8 cellular contexts compared by ENCODE assay signal in the genomic region with DNA sequence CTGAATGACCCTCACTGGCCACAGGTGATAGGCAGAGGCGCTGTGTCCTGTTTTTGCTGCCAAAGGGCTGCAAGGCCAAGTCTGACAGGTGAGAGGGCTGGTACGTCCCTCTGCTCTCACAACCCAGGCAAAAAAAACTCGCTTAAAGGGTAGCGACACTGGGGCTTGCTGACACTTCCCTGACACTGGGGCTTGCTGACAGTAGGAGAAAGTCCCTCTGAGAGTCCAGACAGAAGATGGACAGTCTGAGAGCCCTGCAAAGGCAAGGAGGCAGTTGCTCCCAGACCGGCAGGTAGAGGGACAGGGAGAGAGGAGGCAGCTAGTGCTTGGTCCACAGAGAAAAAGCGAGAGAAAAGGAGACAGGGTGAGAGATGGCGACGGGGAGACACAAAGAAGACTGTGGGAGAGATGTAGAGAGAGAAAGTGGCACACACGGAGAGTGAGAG. TPM values are rescaled to one million over a fixed set of nuclear protein-coding genes. Genes with fewer than 3 reads are reported as not detected.
DNase-seq lines count a peak whose midpoint lies in the region; ATAC-seq and TF ChIP-seq lines count a peak whose summit lies in the region.

No MANE protein-coding gene starts in this region.

- no peaks in the 10 kb centered on the region for H3K27me3 ChIP-seq in dorsolateral prefrontal cortex
- H3K27me3 ChIP-seq in mononuclear cell (ENCODE audit: insufficient read depth, low read length): no peaks in the 10 kb centered on the region
- H3K27me3 ChIP-seq in vagina: no peaks in the 10 kb centered on the region

- TF ChIP-seq POLR2A in vagina (IDR thresholded peaks at IDR 0.05): no peak

- H3K27ac ChIP-seq in dorsolateral prefrontal cortex: peak overlapping the region in 57 of 59 donors; percentile 7 to 97 (median 89)
- peak overlapping the region; percentile 70 for H3K27ac ChIP-seq in vagina

- ATAC-seq in SK-N-SH treated with all-trans-retinoic acid at 6 μM for 48 hours (peak; percentile 46), HG02970 (IDR thresholded peaks at IDR 0.05; ENCODE audit: low FRiP score, unreplicated experiment) (no peak), GM19324 (IDR thresholded peaks at IDR 0.05; ENCODE audit: low FRiP score, unreplicated experiment) (no peak)

- H3K4me1 ChIP-seq in mononuclear cell (ENCODE audit: insufficient read depth, low read length) (peaks cover 49% of the 10 kb centered on the region), vagina (peaks cover 53% of the 10 kb centered on the region)

- H3K4me3 ChIP-seq in dorsolateral prefrontal cortex (peak overlapping the region; percentile 61 to 97 (median 88)), mononuclear cell (ENCODE audit: low read length) (peak overlapping the region; percentile 91), vagina (peak overlapping the region; percentile 72 to 76)

- no peaks in the 10 kb centered on the region for H3K36me3 ChIP-seq in vagina

- intact Hi-C loops in dorsolateral prefrontal cortex (cut with DNase I): loop anchor here (2.0 to 5.0 kb wide), 6 partner anchors 61 to 188 kb away; a partner anchor contains a TSS
- intact Hi-C loops in vagina (cut with DNase I): loop anchor here (2.0 to 5.0 kb wide), 2 partner anchors 100 to 186 kb away; no protein-coding TSS in a partner anchor

- H3K9me3 ChIP-seq in mononuclear cell (ENCODE audit: low read depth, low read length) (no peaks in the 10 kb centered on the region), vagina (no peaks in the 10 kb centered on the region)

- peak; percentile 16 for DNase-seq in stimulated activated CD4-positive, alpha-beta T cell treated with anti-CD3 and anti-CD28 coated beads, Interleukin-4, amount 100 ng/mL, for 1 hour
- DNase-seq in stimulated activated CD4-positive, alpha-beta T cell treated with anti-CD3 and anti-CD28 coated beads, Interleukin-1b, Interleukin-23, amount 100 ng/mL, for 48 hours: no peak
- DNase-seq in dorsolateral prefrontal cortex: peak in 2 of 10 donors; percentile 49 to 57
- DNase-seq in vagina (ENCODE audit: extremely low spot score in 2 of 2): no peak

- TF ChIP-seq CTCF in dorsolateral prefrontal cortex (IDR thresholded peaks at IDR 0.05 in 54 of 56, conservative IDR thresholded peaks at IDR 0.05 in 2 of 56; ENCODE audit: low read depth in 1 of 56, partially characterized antibody in 56 of 56): no peak
- TF ChIP-seq CTCF in vagina (IDR thresholded peaks at IDR 0.05): no peak

TF ChIP-seq in SK-N-SH treated with all-trans-retinoic acid at 6 μM for 48 hours, 23 proteins besides CTCF, POLR2A, EP300 and RAD21:
- TF ChIP-seq ARNTL (CRISPR knock-in tag; IDR thresholded peaks at IDR 0.05; ENCODE audit: borderline replicate concordance, low read depth): no peak
- TF ChIP-seq ZC3H10 (CRISPR knock-in tag; IDR thresholded peaks at IDR 0.05): no peak
- no peak for TF ChIP-seq TCF4 (CRISPR knock-in tag; IDR thresholded peaks at IDR 0.05; ENCODE audit: borderline replicate concordance)
- TF ChIP-seq, protein P1, sequence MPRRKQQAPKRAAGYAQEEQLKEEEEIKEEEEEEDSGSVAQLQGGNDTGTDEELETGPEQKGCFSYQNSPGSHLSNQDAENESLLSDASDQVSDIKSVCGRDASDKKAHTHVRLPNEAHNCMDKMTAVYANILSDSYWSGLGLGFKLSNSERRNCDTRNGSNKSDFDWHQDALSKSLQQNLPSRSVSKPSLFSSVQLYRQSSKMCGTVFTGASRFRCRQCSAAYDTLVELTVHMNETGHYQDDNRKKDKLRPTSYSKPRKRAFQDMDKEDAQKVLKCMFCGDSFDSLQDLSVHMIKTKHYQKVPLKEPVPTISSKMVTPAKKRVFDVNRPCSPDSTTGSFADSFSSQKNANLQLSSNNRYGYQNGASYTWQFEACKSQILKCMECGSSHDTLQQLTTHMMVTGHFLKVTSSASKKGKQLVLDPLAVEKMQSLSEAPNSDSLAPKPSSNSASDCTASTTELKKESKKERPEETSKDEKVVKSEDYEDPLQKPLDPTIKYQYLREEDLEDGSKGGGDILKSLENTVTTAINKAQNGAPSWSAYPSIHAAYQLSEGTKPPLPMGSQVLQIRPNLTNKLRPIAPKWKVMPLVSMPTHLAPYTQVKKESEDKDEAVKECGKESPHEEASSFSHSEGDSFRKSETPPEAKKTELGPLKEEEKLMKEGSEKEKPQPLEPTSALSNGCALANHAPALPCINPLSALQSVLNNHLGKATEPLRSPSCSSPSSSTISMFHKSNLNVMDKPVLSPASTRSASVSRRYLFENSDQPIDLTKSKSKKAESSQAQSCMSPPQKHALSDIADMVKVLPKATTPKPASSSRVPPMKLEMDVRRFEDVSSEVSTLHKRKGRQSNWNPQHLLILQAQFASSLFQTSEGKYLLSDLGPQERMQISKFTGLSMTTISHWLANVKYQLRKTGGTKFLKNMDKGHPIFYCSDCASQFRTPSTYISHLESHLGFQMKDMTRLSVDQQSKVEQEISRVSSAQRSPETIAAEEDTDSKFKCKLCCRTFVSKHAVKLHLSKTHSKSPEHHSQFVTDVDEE (CRISPR knock-in tag; IDR thresholded peaks at IDR 0.05): no peak

RNA-seq across cellular contexts. Expression of a gene that starts 0.6 kb away (rescaled TPM):
- total RNA-seq in dorsolateral prefrontal cortex: 10 to 100 TPM; 20.5 to 88.5 (median 62.5) TPM
- total RNA-seq in mononuclear cell: 38.0 TPM
- 17.4 TPM for total RNA-seq in vagina
